In the genomic region with DNA sequence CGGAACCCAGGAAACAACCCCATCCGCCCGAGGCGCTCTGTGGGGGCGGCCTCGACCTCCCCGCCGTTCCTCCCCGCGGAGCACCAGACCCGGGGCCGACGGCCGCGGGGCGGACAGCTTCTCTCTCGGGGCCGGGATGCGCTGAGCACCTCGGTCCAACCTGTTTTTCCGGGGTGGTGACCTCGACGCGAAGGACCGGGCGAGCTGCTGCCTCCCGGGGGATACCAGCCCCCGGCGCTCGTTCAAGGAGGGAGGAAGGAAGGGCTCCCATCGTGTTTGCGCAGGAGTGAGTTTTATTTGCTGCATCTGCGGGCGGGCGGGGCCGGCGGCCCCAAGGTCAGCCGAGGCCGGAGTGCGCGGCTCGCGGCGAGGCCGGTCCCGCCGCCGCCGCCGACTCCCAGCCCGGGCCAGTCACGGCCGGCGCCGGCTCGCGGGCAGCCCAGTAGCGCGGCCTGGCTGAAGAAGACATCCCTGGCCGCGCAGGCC, we compare ENCODE assay signal across 8 cellular contexts. TPM values are rescaled to one million over a fixed set of nuclear protein-coding genes. Genes with fewer than 3 reads are reported as not detected.
DNase-seq lines count a peak whose midpoint lies in the region; ATAC-seq and TF ChIP-seq lines count a peak whose summit lies in the region.

No MANE protein-coding gene starts in this region.

- H3K9me3 ChIP-seq in DOHH2 (ENCODE audit: control insufficient read depth, insufficient read depth, low read length) (no peaks in the 10 kb centered on the region), thyroid gland (no peaks in the 10 kb centered on the region)
- no peaks in the 10 kb centered on the region for H3K9me3 ChIP-seq in naive thymus-derived CD4-positive, alpha-beta T cell (ENCODE audit: control insufficient read depth in 2 of 3, low read length in 3 of 3)

- H3F3A ChIP-seq in DOHH2 (ENCODE audit: control insufficient read depth, insufficient read depth): peaks cover 5% of the 10 kb centered on the region; the same call in 1 of the 2 replicates

- H3K4me1 ChIP-seq in DOHH2 (ENCODE audit: control insufficient read depth, low read length) (peaks cover 37% of the 10 kb centered on the region), thyroid gland (peaks cover 13 to 28% of the 10 kb centered on the region in 2 donors)
- H3K4me1 ChIP-seq in naive thymus-derived CD4-positive, alpha-beta T cell (ENCODE audit: control insufficient read depth in 2 of 2, insufficient read depth in 2 of 2, low read length in 2 of 2): peaks cover 26 to 33% of the 10 kb centered on the region in 2 donors

- H3K27ac Mint-ChIP-seq in naive thymus-derived CD4-positive, alpha-beta T cell: peak overlapping the region; percentile 87 to 100 (median 99)

- peaks cover 0 to 24% (median 17%) of the 10 kb centered on the region in 5 donors for H3K36me3 Mint-ChIP-seq in naive thymus-derived CD4-positive, alpha-beta T cell

- no peaks in the 10 kb centered on the region for H3K27me3 ChIP-seq in DOHH2 (ENCODE audit: control insufficient read depth, low read length)
- no peaks in the 10 kb centered on the region for H3K27me3 ChIP-seq in naive thymus-derived CD4-positive, alpha-beta T cell (ENCODE audit: control insufficient read depth in 2 of 2, insufficient read depth in 2 of 2, low read length in 2 of 2)
- no peaks in the 10 kb centered on the region for H3K27me3 ChIP-seq in thyroid gland

- H3K27ac ChIP-seq in DOHH2 (ENCODE audit: low read depth, low read length) (peak overlapping the region; percentile 69), thyroid gland (peak overlapping the region; percentile 89 to 95 (median 91))
- H3K27ac ChIP-seq in naive thymus-derived CD4-positive, alpha-beta T cell (ENCODE audit: low read depth, low read length): peak overlapping the region; percentile 93

- TF ChIP-seq POLR2A in thyroid gland (IDR thresholded peaks at IDR 0.05): no peak

- H3K4me3 ChIP-seq in DOHH2 (ENCODE audit: low read length): peak overlapping the region; percentile 84
- H3K4me3 ChIP-seq in epithelial cell of proximal tubule (ENCODE audit: low read depth, low read length): peak overlapping the region; percentile 92
- H3K4me3 ChIP-seq in naive thymus-derived CD4-positive, alpha-beta T cell (ENCODE audit: low read length): peak overlapping the region; percentile 81
- peak overlapping the region; percentile 51 to 79 (median 65) for H3K4me3 ChIP-seq in thyroid gland (replicated peaks in 1 of 3)

- peaks cover 50% of the 10 kb centered on the region for H3K36me3 ChIP-seq in DOHH2 (ENCODE audit: control insufficient read depth, low read length)
- H3K36me3 ChIP-seq in naive thymus-derived CD4-positive, alpha-beta T cell (ENCODE audit: control insufficient read depth in 2 of 3, insufficient read depth in 3 of 3, low read length in 3 of 3): peaks cover 12 to 21% (median 16%) of the 10 kb centered on the region in 3 experiments
- H3K36me3 ChIP-seq in thyroid gland: peaks cover 9 to 11% of the 10 kb centered on the region in 2 donors

- no peaks in the 10 kb centered on the region for H3K9me2 ChIP-seq in DOHH2 (replicated peaks; ENCODE audit: control insufficient read depth, low read length)

- intact Hi-C loops in naive thymus-derived CD4-positive, alpha-beta T cell (cut with micrococcal nuclease): loop anchor here (1.0 to 10.0 kb wide), 20 partner anchors 12 to 1638 kb away; partner anchors contain the start of genes C16orf87 (in 2 of the 2), ITFG1 (in 2 of the 2), LONP2 (in 2 of the 2) and NETO2 (in 2 of the 2)
- intact Hi-C loops in thyroid gland (cut with DNase I): no loop called here

- peak; percentile 44 for ATAC-seq in GM21576 (IDR thresholded peaks at IDR 0.05; ENCODE audit: unreplicated experiment)
- ATAC-seq in naive thymus-derived CD4-positive, alpha-beta T cell: peak; percentile 12

- no peaks in the 10 kb centered on the region for H3K27me3 Mint-ChIP-seq in naive thymus-derived CD4-positive, alpha-beta T cell

- WGBS in thyroid gland, 2 donors: 0% methylated on average over 14 of the region's 61 CpGs; no CpG with 5 or more reads in 1 of the 2 donors

- no peaks in the 10 kb centered on the region for H3K9me3 Mint-ChIP-seq in naive thymus-derived CD4-positive, alpha-beta T cell

- H3K4me1 Mint-ChIP-seq in naive thymus-derived CD4-positive, alpha-beta T cell: peaks cover 31 to 74% (median 55%) of the 10 kb centered on the region in 7 donors

- peak overlapping the region; percentile 89 for H3K4me2 ChIP-seq in DOHH2 (ENCODE audit: low read length)

- POLR2A ChIA-PET in naive thymus-derived CD4-positive, alpha-beta T cell (lab: Charles Lee): interaction anchor here (0.6 to 3.5 kb wide), 16 partner anchors 11 to 1640 kb away, joined by 3 to 26 read pairs (median 5); partner anchors contain the start of genes C16orf87, ITFG1, ORC6 and PHKB

- DNase-seq in HuH-7.5 (ENCODE audit: low spot score) (peak; percentile 31), epithelial cell of proximal tubule (ENCODE audit: low read depth) (no peak), thyroid gland (peak; percentile 43), kidney glomerular epithelial cell (lab: John Stamatoyannopoulos, UW) (no peak)
- peak; percentile 8 to 14 for DNase-seq in activated CD8-positive, alpha-beta memory T cell treated with anti-CD3 and anti-CD28 coated beads for 4 hours (ENCODE audit: low read depth in 2 of 2)
- peak in 5 of 9 donors; percentile 20 to 69 (median 26) for DNase-seq in naive thymus-derived CD4-positive, alpha-beta T cell

- H4K20me1 ChIP-seq in DOHH2 (ENCODE audit: control insufficient read depth, insufficient read depth, low read depth, low read length): peaks cover 18% of the 10 kb centered on the region

- H3K79me2 ChIP-seq in DOHH2 (ENCODE audit: control insufficient read depth, low read length): peaks cover 68% of the 10 kb centered on the region

- TF ChIP-seq CTCF in DOHH2 (IDR thresholded peaks at IDR 0.05; ENCODE audit: low read depth, low read length, poor library complexity, severe bottlenecking) (no peak), epithelial cell of proximal tubule (conservative IDR thresholded peaks at IDR 0.05; ENCODE audit: low read depth, low read length) (no peak), thyroid gland (IDR thresholded peaks at IDR 0.05) (no peak)

- peak overlapping the region; percentile 88 to 98 (median 95) for H3K4me3 Mint-ChIP-seq in naive thymus-derived CD4-positive, alpha-beta T cell

- CTCF ChIA-PET in naive thymus-derived CD4-positive, alpha-beta T cell (lab: Charles Lee): interaction anchor here (1.2 kb wide), 1 partner anchor 119 kb away, joined by 3 read pairs; no protein-coding TSS in a partner anchor

RNA-seq across cellular contexts. Expression of gene DNAJA2, which starts 0.5 kb away (rescaled TPM):
- total RNA-seq in epithelial cell of proximal tubule (49.8 and 71.3 TPM in 2 replicates), thyroid gland (10 to 100 TPM; 55.6 to 86.0 (median 62.1) TPM)
- 10 to 100 TPM; 59.4 to 73.3 (median 60.9) TPM for total RNA-seq in naive thymus-derived CD4-positive, alpha-beta T cell
- polyA plus RNA-seq in naive thymus-derived CD4-positive, alpha-beta T cell: 10 to 100 TPM; 69.2 to 98.2 TPM

Comparison
In these comparisons a context has a peak if more than half of its experiments do, and no peak if none do; other contexts are left out.
1. DNase-seq: peak in HuH-7.5 (single experiment), activated CD8-positive, alpha-beta memory T cell treated with anti-CD3 and anti-CD28 coated beads for 4 hours (2 of 2), naive thymus-derived CD4-positive, alpha-beta T cell (5 of 9) and thyroid gland (2 of 2); none in epithelial cell of proximal tubule (single experiment) and kidney glomerular epithelial cell (single experiment).
2. Peak in every context shown above with its lines, with median percentiles within 50 percentile points of each other: H3K27ac ChIP-seq and H3K4me3 ChIP-seq.